35 cellular contexts compared by ENCODE assay signal in genomic region chr10:13473986-13474385, GRCh38.
"Had no signal": no experiment of that assay in that cellular context is flagged by ENCODE, and none has a peak within 500 bp of the region (broad histone marks: within the 10 kb centered on the region; RNA-seq: fewer than 3 reads in every experiment).

No MANE protein-coding gene starts in this region.

- H3K9me3 ChIP-seq: MG63 had no signal

- DNase-seq: Kasumi-1, MG63, MM.1S, NCI-H1048, NCI-H1092, NCI-H1092 treated with DMSO at 0.1 percent for 48 hours, NCI-H1105, NCI-H1105 treated with DMSO at 0.1 percent for 48 hours, NCI-H1417, NCI-H1417 treated with DMSO at 0.1 percent for 48 hours, NCI-H1436, NCI-H1436 treated with DMSO at 0.1 percent for 48 hours, NCI-H146, NCI-H1694, NCI-H1694 treated with DMSO at 0.1 percent for 48 hours, NCI-H187, NCI-H187 treated with DMSO at 0.1 percent for 48 hours, NCI-H1930, NCI-H2029, NCI-H2029 treated with DMSO at 0.1 percent for 48 hours, NCI-H2081, NCI-H2081 treated with DMSO at 0.1 percent for 48 hours, NCI-H2107, NCI-H2171, NCI-H2171 treated with DMSO at 0.1 percent for 48 hours, NCI-H2227 treated with DMSO at 0.1 percent for 48 hours, NCI-H226, NCI-H345, NCI-H446, NCI-H446 treated with DMSO at 0.1 percent for 48 hours, NCI-H510A, NCI-H510A treated with DMSO at 0.1 percent for 48 hours, NCI-H524, NCI-H524 treated with DMSO at 0.1 percent for 48 hours, NCI-H526 had no signal

- H3K27me3 ChIP-seq: MG63 had no signal

- H3K4me3 ChIP-seq: MG63 had no signal
